In genomic region chr3:165549037-165549436, GRCh38 we compare ENCODE assay signal across 16 cellular contexts.
DNase-seq lines count a peak whose midpoint lies in the region; ATAC-seq and TF ChIP-seq lines count a peak whose summit lies in the region.
"Had no signal": no experiment of that assay in that cellular context is flagged by ENCODE, and none has a peak within 500 bp of the region (broad histone marks: within the 10 kb centered on the region; RNA-seq: fewer than 3 reads in every experiment).

No MANE protein-coding gene starts in this region.

- no peaks in the 10 kb centered on the region for H3K4me1 ChIP-seq in foreskin keratinocyte
- H3K4me1 ChIP-seq: A549, BLaER1 had no signal

- H3K27me3 ChIP-seq in foreskin keratinocyte = no peaks in the 10 kb centered on the region
- H3K27me3 ChIP-seq: BLaER1 had no signal

- H3K27ac ChIP-seq in foreskin keratinocyte = no peak overlapping the region
- H3K27ac ChIP-seq: 22Rv1, A549, BLaER1 had no signal

- TF ChIP-seq CTCF in foreskin keratinocyte (conservative IDR thresholded peaks at IDR 0.05) = no peak

- ATAC-seq in foreskin keratinocyte = peak; percentile 69
- ATAC-seq: A549, HepG2 had no signal

- DNase-seq in DMS53 (lab: John Stamatoyannopoulos, UW) (peak; percentile 15), DMS53 treated with DMSO at 0.1 percent for 48 hours (lab: John Stamatoyannopoulos, UW; ENCODE audit: unreplicated experiment) (no peak), NCI-H226 (peak; percentile 22), foreskin keratinocyte (peak; percentile 38 to 77), SHP77 treated with DMSO at 0.1 percent for 48 hours (lab: John Stamatoyannopoulos, UW) (no peak), putamen (ENCODE audit: low spot score) (no peak), amygdala (lab: John Stamatoyannopoulos, UW) (no peak)
- DNase-seq: AML-193; CD4-positive, alpha-beta memory T cell; DMS153; EL; GOT3 had no signal

Comparison
In these comparisons a context has a peak if more than half of its experiments do, and no peak if none do; other contexts are left out.
1. DNase-seq: peak in DMS53 (single experiment), NCI-H226 (single experiment) and foreskin keratinocyte (2 of 2); none in DMS53 treated with DMSO at 0.1 percent for 48 hours (single experiment), SHP77 treated with DMSO at 0.1 percent for 48 hours (single experiment), putamen (single experiment) and amygdala (0 of 56).